ENCODE assay signal across 8 cellular contexts in the genomic region with DNA sequence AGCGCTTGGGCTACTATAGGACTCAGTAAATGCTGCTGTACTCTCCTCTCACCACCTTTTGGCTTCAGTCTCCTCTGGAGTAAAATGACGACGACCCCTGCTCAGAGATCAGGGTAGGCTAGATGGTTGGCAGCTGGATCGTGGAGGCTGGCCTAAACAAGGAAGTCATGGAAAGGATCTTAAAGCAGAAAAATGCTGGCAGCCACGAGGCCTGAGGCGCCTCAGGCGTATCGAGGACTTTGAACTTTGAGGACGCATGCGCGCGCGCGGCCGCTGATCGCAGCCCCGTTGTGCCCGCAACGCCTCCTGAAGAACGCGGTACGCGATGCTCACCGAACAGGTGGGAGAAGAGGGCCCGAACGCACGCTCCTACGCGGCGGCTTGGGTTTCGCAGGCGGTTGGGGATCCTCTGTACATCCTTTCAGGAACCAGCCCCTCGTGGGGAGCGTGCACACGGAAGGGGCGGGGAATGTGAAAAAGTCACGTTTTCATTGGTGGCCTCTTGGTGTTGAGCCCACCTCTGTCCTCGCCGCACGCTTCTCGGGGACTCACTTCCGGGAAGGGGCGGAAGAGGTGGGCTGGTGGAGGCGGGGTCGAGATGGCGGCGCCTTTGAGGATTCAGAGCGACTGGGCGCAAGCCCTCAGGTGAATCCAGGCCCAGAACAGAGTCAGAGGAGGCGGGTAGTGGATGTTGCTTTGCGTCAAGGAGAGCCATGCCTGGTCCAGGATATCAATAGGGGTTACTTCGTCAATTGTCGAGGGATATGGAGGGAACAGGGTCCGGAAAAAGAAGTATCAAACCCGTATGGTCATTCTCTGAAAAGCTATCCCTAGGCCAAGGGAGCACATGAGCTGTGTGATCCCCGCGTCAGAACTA. TPM values are rescaled to one million over a fixed set of nuclear protein-coding genes. Genes with fewer than 3 reads are reported as not detected.
A peak's percentile ranks its signal among the peaks of the same experiment; 100 is the strongest.
DNase-seq lines count a peak whose midpoint lies in the region; ATAC-seq and TF ChIP-seq lines count a peak whose summit lies in the region.

Gene COA4 (minus strand): TSS at position 423 of the 877 bp plus-strand sequence. CDS start 3,468 bp downstream, outside the sequence.
A gene with protein sequence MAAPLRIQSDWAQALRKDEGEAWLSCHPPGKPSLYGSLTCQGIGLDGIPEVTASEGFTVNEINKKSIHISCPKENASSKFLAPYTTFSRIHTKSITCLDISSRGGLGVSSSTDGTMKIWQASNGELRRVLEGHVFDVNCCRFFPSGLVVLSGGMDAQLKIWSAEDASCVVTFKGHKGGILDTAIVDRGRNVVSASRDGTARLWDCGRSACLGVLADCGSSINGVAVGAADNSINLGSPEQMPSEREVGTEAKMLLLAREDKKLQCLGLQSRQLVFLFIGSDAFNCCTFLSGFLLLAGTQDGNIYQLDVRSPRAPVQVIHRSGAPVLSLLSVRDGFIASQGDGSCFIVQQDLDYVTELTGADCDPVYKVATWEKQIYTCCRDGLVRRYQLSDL (plus strand): TSS at position 576 of the 877 bp plus-strand sequence. CDS start 23 bp downstream, at position 599.

- H3K4me3 Mint-ChIP-seq in WTC11 = peak within 1 kb of the TSS; percentile 95

- POLR2A ChIA-PET in AG04450 (lab: Yijun Ruan, JAX) (interaction anchor here (0.6 to 1.0 kb wide), 3 partner anchors 15 to 116 kb away, joined by 3 to 9 read pairs (median 3); partner anchors contain the start of genes MRPL48 and RAB6A), WTC11 (lab: Charles Lee) (interaction anchor here (0.6 to 0.7 kb wide), 3 partner anchors 41 to 453 kb away, joined by 3 to 4 read pairs (median 3); no protein-coding TSS in a partner anchor)

- H3K27ac ChIP-seq in AG04450 (ENCODE audit: low read depth, low read length) = peak within 1 kb of the TSS; percentile 89

- ATAC-seq in GM18909 (IDR thresholded peaks at IDR 0.05; ENCODE audit: poor library complexity, unreplicated experiment) = peak; percentile 97
- peak; percentile 98 for ATAC-seq in HG03175 (IDR thresholded peaks at IDR 0.05; ENCODE audit: unreplicated experiment)
- ATAC-seq in WTC11 = peak; percentile 95

- no peaks in the 10 kb centered on the region; the same call in 1 of the 2 replicates for H3K9me3 ChIP-seq in AG04450 (ENCODE audit: control insufficient read depth, insufficient read depth, low read length)

- CTCF ChIA-PET in AG04450 (lab: Charles Lee) (no interaction called here), WTC11 (lab: Charles Lee) (interaction anchor here (0.7 to 1.0 kb wide), 2 partner anchors 97 to 251 kb away, joined by 3 to 4 read pairs; no protein-coding TSS in a partner anchor)

- DNase-seq in AG04450 (ENCODE audit: low read depth, low spot score) = peak; percentile 84
- DNase-seq in NCI-H226 = peak; percentile 98
- peak; percentile 95 for DNase-seq in WTC11 (ENCODE audit: low spot score)
- DNase-seq in cardiac fibroblast (ENCODE audit: low read depth in 2 of 2) = peak; percentile 95 to 96
- DNase-seq in iPS-NIHi7 (ENCODE audit: extremely low spot score) = peak; percentile 98
- DNase-seq in smooth muscle cell of the brain vasculature (ENCODE audit: low read depth, low spot score) = peak; percentile 83

- H3K27me3 Mint-ChIP-seq in WTC11 (ENCODE audit: low read depth) = no peaks in the 10 kb centered on the region

- no peaks in the 10 kb centered on the region for H3K27me3 ChIP-seq in AG04450 (ENCODE audit: control insufficient read depth, insufficient read depth, low read length)

- peak within 1 kb of the TSS; percentile 96 for H3K4me3 ChIP-seq in AG04450 (ENCODE audit: low read depth, low read length)
- H3K4me3 ChIP-seq in cardiac fibroblast (replicated peaks in 1 of 2; ENCODE audit: low read depth in 2 of 2, low read length in 2 of 2) = peak within 1 kb of the TSS; percentile 81 to 94

- peaks cover 18% of the 10 kb centered on the region for H3K4me1 Mint-ChIP-seq in WTC11

- H3K36me3 Mint-ChIP-seq in WTC11 = peaks cover 30% of the 10 kb centered on the region

- no peaks in the 10 kb centered on the region for H3K9me3 Mint-ChIP-seq in WTC11

- H3K27ac Mint-ChIP-seq in WTC11 = peak within 1 kb of the TSS; percentile 98

- no peak for TF ChIP-seq CTCF in AG04450 (IDR thresholded peaks at IDR 0.05; ENCODE audit: low read depth, low read length)
- no peak for TF ChIP-seq CTCF in WTC11 (IDR thresholded peaks at IDR 0.05)
- no peak for TF ChIP-seq CTCF in cardiac fibroblast (IDR thresholded peaks at IDR 0.05; ENCODE audit: low read depth, low read length)

TF ChIP-seq in WTC11, 78 proteins besides CTCF, POLR2A, EP300 and RAD21 (continues in another document):
- TF ChIP-seq GRHL2 (CRISPR knock-in tag; IDR thresholded peaks at IDR 0.05; ENCODE audit: insufficient replicate concordance, severe bottlenecking) = no peak
- 0 out of 2 replicates have a peak, but pooled peaks have one; percentile 25 for TF ChIP-seq CREM (CRISPR knock-in tag; IDR thresholded peaks at IDR 0.05)
- no peak for TF ChIP-seq CDX4 (CRISPR knock-in tag; IDR thresholded peaks at IDR 0.05; ENCODE audit: borderline replicate concordance)
- TF ChIP-seq, protein P1, sequence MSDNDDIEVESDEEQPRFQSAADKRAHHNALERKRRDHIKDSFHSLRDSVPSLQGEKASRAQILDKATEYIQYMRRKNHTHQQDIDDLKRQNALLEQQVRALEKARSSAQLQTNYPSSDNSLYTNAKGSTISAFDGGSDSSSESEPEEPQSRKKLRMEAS (CRISPR knock-in tag; IDR thresholded peaks at IDR 0.05) = peak; percentile 98
- no peak for TF ChIP-seq IRF2 (CRISPR knock-in tag; IDR thresholded peaks at IDR 0.05; ENCODE audit: borderline replicate concordance, low read depth)
- TF ChIP-seq NFATC4 (CRISPR knock-in tag; IDR thresholded peaks at IDR 0.05) = no peak
- no peak for TF ChIP-seq ELF4 (CRISPR knock-in tag; IDR thresholded peaks at IDR 0.05; ENCODE audit: low read depth)
- no peak for TF ChIP-seq ZNF396 (CRISPR knock-in tag; IDR thresholded peaks at IDR 0.05; ENCODE audit: borderline replicate concordance)
- no peak for TF ChIP-seq EMX1 (CRISPR knock-in tag; IDR thresholded peaks at IDR 0.05)
- TF ChIP-seq, protein P2, sequence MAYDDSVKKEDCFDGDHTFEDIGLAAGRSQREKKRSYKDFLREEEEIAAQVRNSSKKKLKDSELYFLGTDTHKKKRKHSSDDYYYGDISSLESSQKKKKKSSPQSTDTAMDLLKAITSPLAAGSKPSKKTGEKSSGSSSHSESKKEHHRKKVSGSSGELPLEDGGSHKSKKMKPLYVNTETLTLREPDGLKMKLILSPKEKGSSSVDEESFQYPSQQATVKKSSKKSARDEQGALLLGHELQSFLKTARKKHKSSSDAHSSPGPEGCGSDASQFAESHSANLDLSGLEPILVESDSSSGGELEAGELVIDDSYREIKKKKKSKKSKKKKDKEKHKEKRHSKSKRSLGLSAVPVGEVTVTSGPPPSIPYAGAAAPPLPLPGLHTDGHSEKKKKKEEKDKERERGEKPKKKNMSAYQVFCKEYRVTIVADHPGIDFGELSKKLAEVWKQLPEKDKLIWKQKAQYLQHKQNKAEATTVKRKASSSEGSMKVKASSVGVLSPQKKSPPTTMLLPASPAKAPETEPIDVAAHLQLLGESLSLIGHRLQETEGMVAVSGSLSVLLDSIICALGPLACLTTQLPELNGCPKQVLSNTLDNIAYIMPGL (CRISPR knock-in tag; IDR thresholded peaks at IDR 0.05) = no peak
- no peak for TF ChIP-seq SOX15 (CRISPR knock-in tag; IDR thresholded peaks at IDR 0.05)
- no peak for TF ChIP-seq OVOL2 (CRISPR knock-in tag; IDR thresholded peaks at IDR 0.05; ENCODE audit: borderline replicate concordance)
- TF ChIP-seq PREB (CRISPR knock-in tag; IDR thresholded peaks at IDR 0.05; ENCODE audit: borderline replicate concordance) = no peak
- TF ChIP-seq TCF7 (CRISPR knock-in tag; IDR thresholded peaks at IDR 0.05; ENCODE audit: low read depth) = no peak
- TF ChIP-seq E2F4 (CRISPR knock-in tag; IDR thresholded peaks at IDR 0.05; ENCODE audit: borderline replicate concordance, low read depth) = no peak
- TF ChIP-seq NFE2L1 (CRISPR knock-in tag; IDR thresholded peaks at IDR 0.05) = no peak
- no peak for TF ChIP-seq GABPB1 (CRISPR knock-in tag; IDR thresholded peaks at IDR 0.05)
- TF ChIP-seq MYBL2 (CRISPR knock-in tag; IDR thresholded peaks at IDR 0.05) = no peak
- no peak for TF ChIP-seq ZNF121 (CRISPR knock-in tag; IDR thresholded peaks at IDR 0.05)

RNA-seq across cellular contexts. Expression of gene COA4, which starts in this region (rescaled TPM):
- polyA plus RNA-seq in AG04450 (2011; rRNA removed) = 54.5 and 57.3 TPM in 2 replicates
- 32.4 and 33.6 TPM in 2 replicates for polyA minus RNA-seq in AG04450 (2011; rRNA and poly(A)+ RNA removed)
- total RNA-seq in WTC11 (2021) = 105 to 114 TPM (median 107 TPM) in 3 replicates

RNA-seq across cellular contexts. Expression of the second gene that starts in this region (rescaled TPM):
- 14.4 and 18.5 TPM in 2 replicates for polyA plus RNA-seq in AG04450 (2011; rRNA removed)
- 10.3 TPM in 2 replicates for polyA minus RNA-seq in AG04450 (2011; rRNA and poly(A)+ RNA removed)
- total RNA-seq in WTC11 (2021) = 27.7 to 35.0 TPM (median 33.5 TPM) in 3 replicates

Comparison
In these comparisons a context has a peak if more than half of its experiments do, and no peak if none do; other contexts are left out.
1. Peak in every context shown above with its lines: DNase-seq, ATAC-seq, H3K4me3 ChIP-seq and H3K27ac ChIP-seq.